Comparison of ENCODE assay signal across 8 cellular contexts in the genomic region with DNA sequence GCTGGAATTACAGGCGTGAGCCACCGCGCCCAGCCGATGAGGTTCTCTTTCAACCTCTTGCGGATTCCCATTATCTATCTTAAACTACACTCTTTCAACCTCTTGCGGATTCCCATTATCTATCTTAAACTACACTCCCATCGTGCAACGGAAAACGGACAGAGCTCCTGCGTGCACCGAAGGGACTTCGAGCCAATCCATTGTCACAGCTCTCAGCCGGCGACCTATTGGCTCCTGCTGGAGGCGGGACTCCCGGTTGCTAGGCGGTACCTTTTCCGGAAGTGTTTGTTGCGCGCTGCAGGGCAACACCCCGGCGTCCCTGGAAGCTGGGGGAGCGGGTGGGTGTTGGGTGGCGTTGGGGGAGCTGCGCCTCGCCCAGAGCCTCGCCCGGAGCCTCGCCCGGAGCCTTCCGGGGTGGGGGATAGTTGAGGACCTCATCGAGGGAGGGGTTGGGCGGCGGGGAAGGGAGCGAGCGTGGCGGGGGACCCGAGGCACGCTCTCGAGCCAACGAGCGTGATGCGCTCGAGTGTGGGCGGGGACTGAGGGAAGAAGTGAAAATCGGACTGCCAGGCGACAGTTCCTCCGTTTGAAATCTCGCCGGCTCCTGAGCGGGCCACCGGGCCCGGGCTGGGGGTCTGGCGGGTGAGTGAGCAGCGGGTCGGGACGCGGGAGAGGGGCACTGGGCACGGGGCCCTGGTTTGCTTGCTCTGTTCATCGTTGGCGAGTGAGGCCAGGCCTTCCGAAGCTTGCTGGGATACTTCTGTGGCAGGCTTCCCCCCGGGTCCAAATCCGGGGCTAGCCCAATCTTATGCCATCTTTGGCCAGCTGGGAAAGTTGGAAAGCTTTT. TPM values are rescaled to one million over a fixed set of nuclear protein-coding genes. Genes with fewer than 3 reads are reported as not detected.
A peak's percentile ranks its signal among the peaks of the same experiment; 100 is the strongest.
DNase-seq lines count a peak whose midpoint lies in the region; ATAC-seq, FAIRE-seq and TF ChIP-seq lines count a peak whose summit lies in the region.

Gene CEP164 (plus strand): TSS at position 288 of the 847 bp plus-strand sequence. CDS start 10,733 bp downstream, outside the sequence.

- H3K79me2 ChIP-seq in astrocyte (ENCODE audit: insufficient read depth, low read length), result peaks cover 37% of the 10 kb centered on the region

- TF ChIP-seq CTCF in astrocyte (IDR thresholded peaks at IDR 0.05; ENCODE audit: insufficient read depth, low read depth, low read length), result no peak

- intact Hi-C loops in aorta (cut with DNase I), result loop anchor here in 1 of 2 donors (5.0 kb wide), 1 partner anchor 95 kb away; the partner anchor contains the start of genes PCSK7 and RNF214

- peak; percentile 93 for ATAC-seq in GM18502 (IDR thresholded peaks at IDR 0.05; ENCODE audit: poor library complexity, unreplicated experiment)
- ATAC-seq in HG02970 (IDR thresholded peaks at IDR 0.05; ENCODE audit: low FRiP score, unreplicated experiment), result peak; percentile 95
- ATAC-seq in aorta (ENCODE audit: low FRiP score), result peak; percentile 97

- FAIRE-seq in astrocyte (lab: Jason Lieb, UNC), result peak; percentile 82

- H3K4me3 Mint-ChIP-seq in T-helper 2 cell treated with Interferon-gamma antibody and Interleukin-4, amounts not matched to agents 5 μg/mL and 100 μg/mL, for 36 hours, result no peak within 1 kb of the TSS
- H3K4me3 Mint-ChIP-seq in astrocyte (ENCODE audit: unreplicated experiment), result peak within 1 kb of the TSS; percentile 43

- H3K27me3 ChIP-seq in astrocyte (ENCODE audit: insufficient read depth, low read length) (no peaks in the 10 kb centered on the region), rectal smooth muscle tissue (ENCODE audit: control insufficient read depth, insufficient read depth, low read length) (no peaks in the 10 kb centered on the region), aorta (ENCODE audit: control insufficient read depth in 1 of 2, insufficient read depth in 2 of 2, low read length in 1 of 2) (no peaks in the 10 kb centered on the region)

- H2AFZ ChIP-seq in astrocyte (ENCODE audit: low read depth, low read length), result peak within 1 kb of the TSS; percentile 71

- peak; percentile 91 to 93 for DNase-seq in NCI-H1930 (lab: John Stamatoyannopoulos, UW)
- peak; percentile 95 for DNase-seq in T-helper 2 cell treated with Interferon-gamma antibody and Interleukin-4, amounts not matched to agents 5 μg/mL and 100 μg/mL, for 36 hours (ENCODE audit: low spot score)
- DNase-seq in astrocyte (ENCODE audit: low read depth), result peak; percentile 96
- DNase-seq in hepatic stellate cell (ENCODE audit: low spot score), result peak; percentile 98
- peak; percentile 98 for DNase-seq in aorta

- H3K4me1 Mint-ChIP-seq in T-helper 2 cell treated with Interferon-gamma antibody and Interleukin-4, amounts not matched to agents 5 μg/mL and 100 μg/mL, for 36 hours (ENCODE audit: low read depth), result peaks cover 6% of the 10 kb centered on the region
- peaks cover 7% of the 10 kb centered on the region for H3K4me1 Mint-ChIP-seq in astrocyte (ENCODE audit: low read depth, unreplicated experiment)

- no peaks in the 10 kb centered on the region for H3K36me3 Mint-ChIP-seq in T-helper 2 cell treated with Interferon-gamma antibody and Interleukin-4, amounts not matched to agents 5 μg/mL and 100 μg/mL, for 36 hours (ENCODE audit: low read depth)
- H3K36me3 Mint-ChIP-seq in astrocyte (ENCODE audit: low read depth, unreplicated experiment), result peaks cover 3% of the 10 kb centered on the region

- H3K4me2 ChIP-seq in astrocyte (ENCODE audit: low read length), result peak within 1 kb of the TSS; percentile 87

- H3K9ac ChIP-seq in astrocyte (ENCODE audit: low read length) (peak within 1 kb of the TSS; percentile 89), rectal smooth muscle tissue (ENCODE audit: low read length) (peak within 1 kb of the TSS; percentile 63)

- H3K27ac Mint-ChIP-seq in T-helper 2 cell treated with Interferon-gamma antibody and Interleukin-4, amounts not matched to agents 5 μg/mL and 100 μg/mL, for 36 hours, result peak within 1 kb of the TSS; percentile 66
- peak within 1 kb of the TSS; percentile 48 for H3K27ac Mint-ChIP-seq in astrocyte (ENCODE audit: unreplicated experiment)

- peaks cover 23% of the 10 kb centered on the region for H4K20me1 ChIP-seq in astrocyte (ENCODE audit: insufficient read depth, low read length)

- H3K4me1 ChIP-seq in astrocyte (ENCODE audit: insufficient read depth, low read length) (peaks cover 9% of the 10 kb centered on the region), rectal smooth muscle tissue (ENCODE audit: control insufficient read depth, insufficient read depth, low read length) (peaks cover 8% of the 10 kb centered on the region), aorta (ENCODE audit: control insufficient read depth in 1 of 2, insufficient read depth in 2 of 2, low read length in 2 of 2) (peaks cover 2 to 6% of the 10 kb centered on the region in 2 donors)

- H3K27ac ChIP-seq in astrocyte (ENCODE audit: low read depth, low read length) (peak within 1 kb of the TSS; percentile 73), rectal smooth muscle tissue (ENCODE audit: low read depth, low read length) (peak within 1 kb of the TSS; percentile 90), aorta (ENCODE audit: low read depth in 1 of 2, low read length in 2 of 2) (peak within 1 kb of the TSS; percentile 7 to 92)

- H3K36me3 ChIP-seq in astrocyte (ENCODE audit: insufficient read depth, low read length) (no peaks in the 10 kb centered on the region), rectal smooth muscle tissue (ENCODE audit: control insufficient read depth, insufficient read depth, low read length) (no peaks in the 10 kb centered on the region), aorta (ENCODE audit: control insufficient read depth in 1 of 2, insufficient read depth in 2 of 2, low read length in 1 of 2) (no peaks in the 10 kb centered on the region)

- no peaks in the 10 kb centered on the region for H3K9me3 ChIP-seq in astrocyte (ENCODE audit: insufficient read depth, low read depth, low read length)
- H3K9me3 ChIP-seq in aorta (ENCODE audit: control insufficient read depth, low read length), result no peaks in the 10 kb centered on the region

- 1% methylated on average over 64 of the region's 64 CpGs for WGBS in aorta, 2 donors

- peaks cover 7% of the 10 kb centered on the region for H3K27me3 Mint-ChIP-seq in T-helper 2 cell treated with Interferon-gamma antibody and Interleukin-4, amounts not matched to agents 5 μg/mL and 100 μg/mL, for 36 hours (ENCODE audit: low read depth)
- H3K27me3 Mint-ChIP-seq in astrocyte (ENCODE audit: low read depth, unreplicated experiment), result no peaks in the 10 kb centered on the region

- H3K9me3 Mint-ChIP-seq in T-helper 2 cell treated with Interferon-gamma antibody and Interleukin-4, amounts not matched to agents 5 μg/mL and 100 μg/mL, for 36 hours, result no peaks in the 10 kb centered on the region
- no peaks in the 10 kb centered on the region for H3K9me3 Mint-ChIP-seq in astrocyte (ENCODE audit: unreplicated experiment)

- peak within 1 kb of the TSS; percentile 82 for H3K4me3 ChIP-seq in astrocyte (ENCODE audit: insufficient read depth, low read depth, low read length)
- H3K4me3 ChIP-seq in rectal smooth muscle tissue (ENCODE audit: low read length), result peak within 1 kb of the TSS; percentile 88
- H3K4me3 ChIP-seq in aorta (ENCODE audit: low read length in 2 of 2), result peak within 1 kb of the TSS; percentile 59 to 90

RNA-seq across cellular contexts. Expression of gene CEP164, which starts in this region (rescaled TPM):
- 36.1 and 40.5 TPM in 2 replicates for total RNA-seq in astrocyte
- 10 to 100 TPM; 29.3 to 51.2 TPM for total RNA-seq in aorta
- 10 to 100 TPM in 1 of 2 donors, 1 to 10 TPM in 1; 7.1 to 41.8 TPM for polyA plus RNA-seq in aorta

Comparison
In these comparisons a context has a peak if more than half of its experiments do, and no peak if none do; other contexts are left out.
1. Peak in every context shown above with its lines: DNase-seq, ATAC-seq, H3K4me3 ChIP-seq and H3K27ac ChIP-seq.